Comparison of ENCODE assay signal across 1 cellular context in the genomic region with DNA sequence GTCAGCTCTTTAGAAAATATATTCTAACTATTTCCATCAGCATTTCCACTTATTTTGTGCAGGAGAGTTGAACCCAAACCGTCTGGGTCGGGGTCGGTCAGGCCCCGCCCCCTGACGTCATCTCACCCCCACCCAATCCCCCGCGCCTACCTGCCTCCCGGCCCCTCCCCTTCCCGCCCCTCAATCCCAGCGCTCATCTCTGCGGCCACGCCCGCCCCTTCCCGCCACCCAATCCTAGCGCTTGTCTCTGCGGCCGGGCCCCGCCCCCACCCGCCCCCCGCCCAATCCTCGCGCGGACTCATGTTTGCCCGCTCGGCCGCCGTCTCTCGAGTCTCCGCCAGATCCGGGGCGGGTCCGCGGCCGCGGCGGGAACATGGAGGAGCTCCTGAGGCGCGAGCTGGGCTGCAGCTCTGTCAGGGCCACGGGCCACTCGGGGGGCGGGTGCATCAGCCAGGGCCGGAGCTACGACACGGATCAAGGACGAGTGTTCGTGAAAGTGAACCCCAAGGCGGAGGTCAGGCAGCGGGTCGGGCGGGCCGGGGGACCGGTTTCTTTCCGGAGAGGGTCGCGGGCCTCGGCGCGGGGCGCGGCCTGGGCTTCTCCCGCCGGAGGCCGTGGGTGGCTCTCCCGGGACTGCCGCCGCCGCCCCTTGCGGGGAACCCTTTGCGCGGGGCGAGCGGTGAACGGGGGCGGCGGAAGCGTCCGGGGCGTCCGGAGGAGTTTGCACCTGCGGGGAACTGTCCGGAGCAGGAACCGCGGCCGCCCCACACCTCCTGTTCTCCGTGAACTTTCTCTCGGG.
TF ChIP-seq lines count a peak whose summit lies in the region.

A gene with protein sequence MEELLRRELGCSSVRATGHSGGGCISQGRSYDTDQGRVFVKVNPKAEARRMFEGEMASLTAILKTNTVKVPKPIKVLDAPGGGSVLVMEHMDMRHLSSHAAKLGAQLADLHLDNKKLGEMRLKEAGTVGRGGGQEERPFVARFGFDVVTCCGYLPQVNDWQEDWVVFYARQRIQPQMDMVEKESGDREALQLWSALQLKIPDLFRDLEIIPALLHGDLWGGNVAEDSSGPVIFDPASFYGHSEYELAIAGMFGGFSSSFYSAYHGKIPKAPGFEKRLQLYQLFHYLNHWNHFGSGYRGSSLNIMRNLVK (plus strand): TSS at position 324 of the 799 bp plus-strand sequence. CDS start 50 bp downstream, at position 374.

TF ChIP-seq in HepG2, 621 proteins besides CTCF, POLR2A, EP300 and RAD21 (continued from another document and continues in another):
- TF ChIP-seq, protein P1, sequence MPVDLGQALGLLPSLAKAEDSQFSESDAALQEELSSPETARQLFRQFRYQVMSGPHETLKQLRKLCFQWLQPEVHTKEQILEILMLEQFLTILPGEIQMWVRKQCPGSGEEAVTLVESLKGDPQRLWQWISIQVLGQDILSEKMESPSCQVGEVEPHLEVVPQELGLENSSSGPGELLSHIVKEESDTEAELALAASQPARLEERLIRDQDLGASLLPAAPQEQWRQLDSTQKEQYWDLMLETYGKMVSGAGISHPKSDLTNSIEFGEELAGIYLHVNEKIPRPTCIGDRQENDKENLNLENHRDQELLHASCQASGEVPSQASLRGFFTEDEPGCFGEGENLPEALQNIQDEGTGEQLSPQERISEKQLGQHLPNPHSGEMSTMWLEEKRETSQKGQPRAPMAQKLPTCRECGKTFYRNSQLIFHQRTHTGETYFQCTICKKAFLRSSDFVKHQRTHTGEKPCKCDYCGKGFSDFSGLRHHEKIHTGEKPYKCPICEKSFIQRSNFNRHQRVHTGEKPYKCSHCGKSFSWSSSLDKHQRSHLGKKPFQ (CRISPR knock-in tag; IDR thresholded peaks at IDR 0.05; ENCODE audit: insufficient replicate concordance): no peak
- TF ChIP-seq, protein P2, sequence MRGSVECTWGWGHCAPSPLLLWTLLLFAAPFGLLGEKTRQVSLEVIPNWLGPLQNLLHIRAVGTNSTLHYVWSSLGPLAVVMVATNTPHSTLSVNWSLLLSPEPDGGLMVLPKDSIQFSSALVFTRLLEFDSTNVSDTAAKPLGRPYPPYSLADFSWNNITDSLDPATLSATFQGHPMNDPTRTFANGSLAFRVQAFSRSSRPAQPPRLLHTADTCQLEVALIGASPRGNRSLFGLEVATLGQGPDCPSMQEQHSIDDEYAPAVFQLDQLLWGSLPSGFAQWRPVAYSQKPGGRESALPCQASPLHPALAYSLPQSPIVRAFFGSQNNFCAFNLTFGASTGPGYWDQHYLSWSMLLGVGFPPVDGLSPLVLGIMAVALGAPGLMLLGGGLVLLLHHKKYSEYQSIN (CRISPR knock-in tag; IDR thresholded peaks at IDR 0.05; ENCODE audit: borderline replicate concordance): no peak
- TF ChIP-seq, protein P3, sequence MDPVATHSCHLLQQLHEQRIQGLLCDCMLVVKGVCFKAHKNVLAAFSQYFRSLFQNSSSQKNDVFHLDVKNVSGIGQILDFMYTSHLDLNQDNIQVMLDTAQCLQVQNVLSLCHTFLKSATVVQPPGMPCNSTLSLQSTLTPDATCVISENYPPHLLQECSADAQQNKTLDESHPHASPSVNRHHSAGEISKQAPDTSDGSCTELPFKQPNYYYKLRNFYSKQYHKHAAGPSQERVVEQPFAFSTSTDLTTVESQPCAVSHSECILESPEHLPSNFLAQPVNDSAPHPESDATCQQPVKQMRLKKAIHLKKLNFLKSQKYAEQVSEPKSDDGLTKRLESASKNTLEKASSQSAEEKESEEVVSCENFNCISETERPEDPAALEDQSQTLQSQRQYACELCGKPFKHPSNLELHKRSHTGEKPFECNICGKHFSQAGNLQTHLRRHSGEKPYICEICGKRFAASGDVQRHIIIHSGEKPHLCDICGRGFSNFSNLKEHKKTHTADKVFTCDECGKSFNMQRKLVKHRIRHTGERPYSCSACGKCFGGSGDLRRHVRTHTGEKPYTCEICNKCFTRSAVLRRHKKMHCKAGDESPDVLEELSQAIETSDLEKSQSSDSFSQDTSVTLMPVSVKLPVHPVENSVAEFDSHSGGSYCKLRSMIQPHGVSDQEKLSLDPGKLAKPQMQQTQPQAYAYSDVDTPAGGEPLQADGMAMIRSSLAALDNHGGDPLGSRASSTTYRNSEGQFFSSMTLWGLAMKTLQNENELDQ (CRISPR knock-in tag; IDR thresholded peaks at IDR 0.05; ENCODE audit: borderline replicate concordance): no peak
- TF ChIP-seq NKX3-1 (CRISPR knock-in tag; IDR thresholded peaks at IDR 0.05) (no peak), HNRNPH1 (optimal IDR thresholded peaks at IDR 0.05; ENCODE audit: low read depth, low read length) (no peak), ZNF33B (CRISPR knock-in tag; IDR thresholded peaks at IDR 0.05) (0 out of 2 replicates have a peak, but pooled peaks have one; percentile 82), RXRA (CRISPR knock-in tag; IDR thresholded peaks at IDR 0.05) (0 out of 2 replicates have a peak, but pooled peaks have one; percentile 21), ZSCAN20 (CRISPR knock-in tag; IDR thresholded peaks at IDR 0.05; ENCODE audit: borderline replicate concordance) (0 out of 2 replicates have a peak, but pooled peaks have one; percentile 59), ZFP37 (CRISPR knock-in tag; IDR thresholded peaks at IDR 0.05; ENCODE audit: borderline replicate concordance) (no peak), ARNT (IDR thresholded peaks at IDR 0.05) (no peak), FOXM1 (CRISPR knock-in tag; IDR thresholded peaks at IDR 0.05) (no peak), MED8 (CRISPR knock-in tag; IDR thresholded peaks at IDR 0.05; ENCODE audit: insufficient replicate concordance) (no peak), POLR2AphosphoS5 (IDR thresholded peaks at IDR 0.05; ENCODE audit: low read depth, low read length) (peak; percentile 71), ZNF3 (CRISPR knock-in tag; IDR thresholded peaks at IDR 0.05) (no peak), ZNF564 (CRISPR knock-in tag; IDR thresholded peaks at IDR 0.05) (peak; percentile 37; the same call in 1 of the 2 replicates), ZNF652 (CRISPR knock-in tag; IDR thresholded peaks at IDR 0.05; ENCODE audit: borderline replicate concordance, low read depth) (no peak), ZNF383 (CRISPR knock-in tag; IDR thresholded peaks at IDR 0.05; ENCODE audit: borderline replicate concordance) (no peak), XBP1 (CRISPR knock-in tag; IDR thresholded peaks at IDR 0.05) (no peak), ZNF543 (CRISPR knock-in tag; IDR thresholded peaks at IDR 0.05) (peak; percentile 73; the same call in 1 of the 2 replicates), SKI (IDR thresholded peaks at IDR 0.05; ENCODE audit: partially characterized antibody) (peak; percentile 9), SAP130 (CRISPR knock-in tag; IDR thresholded peaks at IDR 0.05; ENCODE audit: low read depth) (peak; percentile 35; the same call in 1 of the 2 replicates), EED (CRISPR knock-in tag; IDR thresholded peaks at IDR 0.05) (no peak), ZSCAN31 (CRISPR knock-in tag; IDR thresholded peaks at IDR 0.05; ENCODE audit: low read depth) (no peak), KDM1A (CRISPR knock-in tag; IDR thresholded peaks at IDR 0.05) (no peak), TGIF2 (CRISPR knock-in tag; IDR thresholded peaks at IDR 0.05) (no peak; the same call in 1 of the 2 replicates), EEA1 (CRISPR knock-in tag; IDR thresholded peaks at IDR 0.05; ENCODE audit: borderline replicate concordance) (peak; percentile 55; the same call in 1 of the 2 replicates), AHR (CRISPR knock-in tag; IDR thresholded peaks at IDR 0.05) (no peak), ZFX (CRISPR knock-in tag; IDR thresholded peaks at IDR 0.05; ENCODE audit: low read depth) (peak; percentile 85), MAZ (IDR thresholded peaks at IDR 0.05; ENCODE audit: borderline replicate concordance, low read depth, low read length) (0 out of 2 replicates have a peak, but pooled peaks have one; percentile 15), MAZ (CRISPR knock-in tag; IDR thresholded peaks at IDR 0.05; ENCODE audit: low read depth) (no peak; the same call in 1 of the 2 replicates), ZNF629 (CRISPR knock-in tag; conservative IDR thresholded peaks at IDR 0.05) (no peak), ZFAT (CRISPR knock-in tag; conservative IDR thresholded peaks at IDR 0.05) (no peak), CREM (IDR thresholded peaks at IDR 0.05) (peak; percentile 47; the same call in 1 of the 2 replicates), CREM (CRISPR knock-in tag; IDR thresholded peaks at IDR 0.05) (no peak), PRMT3 (CRISPR knock-in tag; IDR thresholded peaks at IDR 0.05; ENCODE audit: borderline replicate concordance, low read depth) (no peak), CEBPG (CRISPR knock-in tag; IDR thresholded peaks at IDR 0.05) (no peak), SNAPC2 (CRISPR knock-in tag; IDR thresholded peaks at IDR 0.05) (peak; percentile 52; the same call in 1 of the 2 replicates), JDP2 (CRISPR knock-in tag; IDR thresholded peaks at IDR 0.05; ENCODE audit: borderline replicate concordance) (no peak)
- TF ChIP-seq, protein P4, sequence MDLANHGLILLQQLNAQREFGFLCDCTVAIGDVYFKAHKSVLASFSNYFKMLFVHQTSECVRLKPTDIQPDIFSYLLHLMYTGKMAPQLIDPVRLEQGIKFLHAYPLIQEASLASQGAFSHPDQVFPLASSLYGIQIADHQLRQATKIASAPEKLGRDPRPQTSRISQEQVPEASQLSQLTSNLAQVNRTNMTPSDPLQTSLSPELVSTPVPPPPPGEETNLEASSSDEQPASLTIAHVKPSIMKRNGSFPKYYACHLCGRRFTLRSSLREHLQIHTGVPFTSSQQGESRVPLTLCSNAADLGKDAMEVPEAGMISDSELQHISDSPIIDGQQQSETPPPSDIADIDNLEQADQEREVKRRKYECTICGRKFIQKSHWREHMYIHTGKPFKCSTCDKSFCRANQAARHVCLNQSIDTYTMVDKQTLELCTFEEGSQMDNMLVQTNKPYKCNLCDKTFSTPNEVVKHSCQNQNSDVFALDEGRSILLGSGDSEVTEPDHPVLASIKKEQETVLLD (CRISPR knock-in tag; IDR thresholded peaks at IDR 0.05; ENCODE audit: low read depth): peak; percentile 63; the same call in 1 of the 2 replicates
- TF ChIP-seq, protein P5, sequence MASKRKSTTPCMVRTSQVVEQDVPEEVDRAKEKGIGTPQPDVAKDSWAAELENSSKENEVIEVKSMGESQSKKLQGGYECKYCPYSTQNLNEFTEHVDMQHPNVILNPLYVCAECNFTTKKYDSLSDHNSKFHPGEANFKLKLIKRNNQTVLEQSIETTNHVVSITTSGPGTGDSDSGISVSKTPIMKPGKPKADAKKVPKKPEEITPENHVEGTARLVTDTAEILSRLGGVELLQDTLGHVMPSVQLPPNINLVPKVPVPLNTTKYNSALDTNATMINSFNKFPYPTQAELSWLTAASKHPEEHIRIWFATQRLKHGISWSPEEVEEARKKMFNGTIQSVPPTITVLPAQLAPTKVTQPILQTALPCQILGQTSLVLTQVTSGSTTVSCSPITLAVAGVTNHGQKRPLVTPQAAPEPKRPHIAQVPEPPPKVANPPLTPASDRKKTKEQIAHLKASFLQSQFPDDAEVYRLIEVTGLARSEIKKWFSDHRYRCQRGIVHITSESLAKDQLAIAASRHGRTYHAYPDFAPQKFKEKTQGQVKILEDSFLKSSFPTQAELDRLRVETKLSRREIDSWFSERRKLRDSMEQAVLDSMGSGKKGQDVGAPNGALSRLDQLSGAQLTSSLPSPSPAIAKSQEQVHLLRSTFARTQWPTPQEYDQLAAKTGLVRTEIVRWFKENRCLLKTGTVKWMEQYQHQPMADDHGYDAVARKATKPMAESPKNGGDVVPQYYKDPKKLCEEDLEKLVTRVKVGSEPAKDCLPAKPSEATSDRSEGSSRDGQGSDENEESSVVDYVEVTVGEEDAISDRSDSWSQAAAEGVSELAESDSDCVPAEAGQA (IDR thresholded peaks at IDR 0.05; ENCODE audit: low read depth): peak; percentile 39; the same call in 1 of the 2 replicates
- TF ChIP-seq, protein P5 (CRISPR knock-in tag; IDR thresholded peaks at IDR 0.05; ENCODE audit: borderline replicate concordance): no peak
- TF ChIP-seq, protein P6, sequence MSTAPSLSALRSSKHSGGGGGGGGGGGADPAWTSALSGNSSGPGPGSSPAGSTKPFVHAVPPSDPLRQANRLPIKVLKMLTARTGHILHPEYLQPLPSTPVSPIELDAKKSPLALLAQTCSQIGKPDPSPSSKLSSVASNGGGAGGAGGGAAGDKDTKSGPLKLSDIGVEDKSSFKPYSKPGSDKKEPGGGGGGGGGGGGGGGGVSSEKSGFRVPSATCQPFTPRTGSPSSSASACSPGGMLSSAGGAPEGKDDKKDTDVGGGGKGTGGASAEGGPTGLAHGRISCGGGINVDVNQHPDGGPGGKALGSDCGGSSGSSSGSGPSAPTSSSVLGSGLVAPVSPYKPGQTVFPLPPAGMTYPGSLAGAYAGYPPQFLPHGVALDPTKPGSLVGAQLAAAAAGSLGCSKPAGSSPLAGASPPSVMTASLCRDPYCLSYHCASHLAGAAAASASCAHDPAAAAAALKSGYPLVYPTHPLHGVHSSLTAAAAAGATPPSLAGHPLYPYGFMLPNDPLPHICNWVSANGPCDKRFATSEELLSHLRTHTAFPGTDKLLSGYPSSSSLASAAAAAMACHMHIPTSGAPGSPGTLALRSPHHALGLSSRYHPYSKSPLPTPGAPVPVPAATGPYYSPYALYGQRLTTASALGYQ (CRISPR knock-in tag; IDR thresholded peaks at IDR 0.05): no peak
